In genomic region chr14:94998702-94999101, GRCh38 we compare ENCODE assay signal across 31 cellular contexts.
DNase-seq lines count a peak whose midpoint lies in the region; FAIRE-seq and TF ChIP-seq lines count a peak whose summit lies in the region.
"Had no signal": no experiment of that assay in that cellular context is flagged by ENCODE, and none has a peak within 500 bp of the region (broad histone marks: within the 10 kb centered on the region; RNA-seq: fewer than 3 reads in every experiment).

No MANE protein-coding gene starts in this region.

- H3K4me1 ChIP-seq in small intestine (ENCODE audit: control insufficient read depth in 2 of 2, insufficient read depth in 1 of 2, low read depth in 1 of 2, low read length in 1 of 2): peaks cover 0 to 2% of the 10 kb centered on the region in 2 donors
- no peaks in the 10 kb centered on the region for H3K4me1 ChIP-seq in OCI-LY7 (ENCODE audit: insufficient read depth, low read length, poor library complexity, severe bottlenecking)
- H3K4me1 ChIP-seq: gastrocnemius medialis, left lung, parathyroid adenoma, upper lobe of left lung had no signal

- H3K79me2 ChIP-seq in OCI-LY7 (ENCODE audit: insufficient read depth, low read depth, low read length): no peaks in the 10 kb centered on the region
- H3K79me2 ChIP-seq: parathyroid adenoma had no signal

- POLR2A ChIA-PET in OCI-LY7 (lab: Charles Lee): no interaction called here

- no peak overlapping the region for H3K4me3 ChIP-seq in H7 (ENCODE audit: insufficient read depth, low read depth, low read length)
- no peak overlapping the region for H3K4me3 ChIP-seq in fibroblast of mammary gland (ENCODE audit: control insufficient read depth, low read depth, low read length)
- no peak overlapping the region for H3K4me3 ChIP-seq in small intestine (ENCODE audit: low read depth in 1 of 2, low read length in 2 of 2)
- H3K4me3 ChIP-seq in OCI-LY7 (ENCODE audit: low read depth, low read length, poor library complexity, severe bottlenecking): no peak overlapping the region
- H3K4me3 ChIP-seq: gastrocnemius medialis, left lung, upper lobe of left lung had no signal

- H3K27ac ChIP-seq in small intestine (ENCODE audit: low read depth in 1 of 2, low read length in 1 of 2) (no peak overlapping the region), OCI-LY7 (ENCODE audit: low read depth, low read length, poor library complexity, severe bottlenecking) (no peak overlapping the region)
- H3K27ac ChIP-seq: C4-2B, gastrocnemius medialis, left lung, parathyroid adenoma, upper lobe of left lung had no signal

- DNase-seq in H7: peak; percentile 83
- DNase-seq in NOMO-1 treated with dmso at 0.1 percent for 144 hours (lab: John Stamatoyannopoulos, UW; ENCODE audit: unreplicated experiment): peak; percentile 3
- peak; percentile 5 for DNase-seq in fibroblast of mammary gland (ENCODE audit: low read depth)
- peak; percentile 3 for DNase-seq in small intestine
- no peak for DNase-seq in activated naive CD4-positive, alpha-beta T cell treated with anti-CD3 and anti-CD28 coated beads for 36 hours
- no peak for DNase-seq in activated T-helper 2 cell treated with anti-CD3 and anti-CD28 coated beads, Interferon-gamma antibody, Interleukin-2, Interleukin-4, amounts not matched to agents 10 μg/mL and 5 μg/mL and 100 μg/mL, durations not matched to agents 14 hours and 24 hours and 36 hours (ENCODE audit: low spot score)
- DNase-seq in OCI-LY7 (ENCODE audit: low spot score): no peak
- DNase-seq: activated CD4-positive, alpha-beta T cell treated with anti-CD3 and anti-CD28 coated beads, Interleukin-2, amount 50 U/mL, for 4 hours; activated CD8-positive, alpha-beta memory T cell treated with anti-CD3 and anti-CD28 coated beads, Interleukin-2, amount 10 ng/mL, durations not matched to agents 7 days and 5 days; activated naive CD4-positive, alpha-beta T cell; activated T-cell treated with anti-CD3 and anti-CD28 coated beads, Interleukin-2, amount 50 U/mL, for 48 hours; DND-41; gastrocnemius medialis; GF-D8; islet precursor cell; left lung; mesenchymal stem cell; NCI-H2029 treated with DMSO at 0.1 percent for 48 hours; NCI-H226; retina; SK-N-SH; stimulated activated naive B cell treated with anti-CD40 and anti-IgM and Interleukin-4, amounts not matched to agents 10 μg/mL and 1 μg/mL and 100 μg/mL, for 72 hours had no signal

- FAIRE-seq in small intestine (lab: Jason Lieb, UNC): no peak
- FAIRE-seq: endometrium, H54 had no signal

- H3K9me2 ChIP-seq in OCI-LY7 (ENCODE audit: insufficient read depth, low read length): no peaks in the 10 kb centered on the region
- H3K9me2 ChIP-seq: SK-N-SH had no signal

- H3K9me3 ChIP-seq in small intestine (ENCODE audit: control insufficient read depth, low read depth) (no peaks in the 10 kb centered on the region), OCI-LY7 (ENCODE audit: low read length) (no peaks in the 10 kb centered on the region)
- H3K9me3 ChIP-seq: gastrocnemius medialis, left lung, SK-N-SH, upper lobe of left lung had no signal

- no peaks in the 10 kb centered on the region for H4K20me1 ChIP-seq in OCI-LY7 (ENCODE audit: insufficient read depth, low read length)

- no peaks in the 10 kb centered on the region for H3K9me3 Mint-ChIP-seq in activated naive CD4-positive, alpha-beta T cell treated with anti-CD3 and anti-CD28 coated beads for 36 hours
- no peaks in the 10 kb centered on the region for H3K9me3 Mint-ChIP-seq in activated T-helper 2 cell treated with anti-CD3 and anti-CD28 coated beads, Interferon-gamma antibody, Interleukin-2, Interleukin-4, amounts not matched to agents 10 μg/mL and 5 μg/mL and 100 μg/mL, durations not matched to agents 14 hours and 24 hours and 36 hours
- H3K9me3 Mint-ChIP-seq: central memory CD8-positive, alpha-beta T cell; dendritic cell treated with granulocyte-macrophage colony-stimulating factor and Interleukin-4, amounts not matched to agents 40 ng/mL and 50 ng/mL, for 4 days; neural crest cell; T-helper 1 cell treated with Interleukin-12 subunit alpha and Interleukin-12 subunit beta and Interleukin-4 antibody, amounts not matched to agents 30 μg/mL and 1 μg/mL, for 36 hours had no signal

- H3K4me3 Mint-ChIP-seq in activated naive CD4-positive, alpha-beta T cell treated with anti-CD3 and anti-CD28 coated beads for 36 hours: no peak overlapping the region
- H3K4me3 Mint-ChIP-seq in activated T-helper 2 cell treated with anti-CD3 and anti-CD28 coated beads, Interferon-gamma antibody, Interleukin-2, Interleukin-4, amounts not matched to agents 10 μg/mL and 5 μg/mL and 100 μg/mL, durations not matched to agents 14 hours and 24 hours and 36 hours (ENCODE audit: low read depth): no peak overlapping the region
- H3K4me3 Mint-ChIP-seq: activated CD8-positive, alpha-beta memory T cell treated with anti-CD3 and anti-CD28 coated beads, Interleukin-2, amount 10 ng/mL, durations not matched to agents 7 days and 5 days; central memory CD8-positive, alpha-beta T cell; dendritic cell treated with granulocyte-macrophage colony-stimulating factor and Interleukin-4, amounts not matched to agents 40 ng/mL and 50 ng/mL, for 4 days; neural crest cell; stimulated activated naive B cell treated with anti-CD40 and anti-IgM and Interleukin-4, amounts not matched to agents 10 μg/mL and 1 μg/mL and 100 μg/mL, for 72 hours; T-helper 1 cell treated with Interleukin-12 subunit alpha and Interleukin-12 subunit beta and Interleukin-4 antibody, amounts not matched to agents 30 μg/mL and 1 μg/mL, for 36 hours had no signal

- CTCF ChIA-PET in activated naive CD4-positive, alpha-beta T cell treated with anti-CD3 and anti-CD28 coated beads for 36 hours (lab: Charles Lee): no interaction called here
- CTCF ChIA-PET in OCI-LY7 (lab: Charles Lee; ENCODE audit: unreplicated experiment): interaction anchor here (1.0 kb wide), 1 partner anchor 8 kb away, joined by 3 read pairs; no protein-coding TSS in a partner anchor

- H3K4me1 Mint-ChIP-seq in activated naive CD4-positive, alpha-beta T cell treated with anti-CD3 and anti-CD28 coated beads for 36 hours (ENCODE audit: low read depth): no peaks in the 10 kb centered on the region
- no peaks in the 10 kb centered on the region for H3K4me1 Mint-ChIP-seq in activated T-helper 2 cell treated with anti-CD3 and anti-CD28 coated beads, Interferon-gamma antibody, Interleukin-2, Interleukin-4, amounts not matched to agents 10 μg/mL and 5 μg/mL and 100 μg/mL, durations not matched to agents 14 hours and 24 hours and 36 hours (ENCODE audit: low read depth)
- H3K4me1 Mint-ChIP-seq: activated CD8-positive, alpha-beta memory T cell treated with anti-CD3 and anti-CD28 coated beads, Interleukin-2, amount 10 ng/mL, durations not matched to agents 7 days and 5 days; central memory CD8-positive, alpha-beta T cell; neural crest cell had no signal

- H3K27me3 ChIP-seq in H7 (ENCODE audit: control insufficient read depth, insufficient read depth, low read length): no peaks in the 10 kb centered on the region; the same call in 1 of the 2 replicates
- H3K27me3 ChIP-seq in small intestine (ENCODE audit: control insufficient read depth in 2 of 2, insufficient read depth in 2 of 2, low read length in 2 of 2): no peaks in the 10 kb centered on the region
- H3K27me3 ChIP-seq: gastrocnemius medialis, upper lobe of left lung had no signal

- TF ChIP-seq CTCF in fibroblast of mammary gland (conservative IDR thresholded peaks at IDR 0.05; ENCODE audit: control insufficient read depth, insufficient read depth, low read depth, low read length) (no peak), OCI-LY7 (conservative IDR thresholded peaks at IDR 0.05; ENCODE audit: low read length) (no peak)

- peaks cover 29% of the 10 kb centered on the region for H3K27me3 Mint-ChIP-seq in activated naive CD4-positive, alpha-beta T cell treated with anti-CD3 and anti-CD28 coated beads for 36 hours (ENCODE audit: low read depth)
- H3K27me3 Mint-ChIP-seq in activated T-helper 2 cell treated with anti-CD3 and anti-CD28 coated beads, Interferon-gamma antibody, Interleukin-2, Interleukin-4, amounts not matched to agents 10 μg/mL and 5 μg/mL and 100 μg/mL, durations not matched to agents 14 hours and 24 hours and 36 hours (ENCODE audit: low read depth): peaks cover 12% of the 10 kb centered on the region

- H3K4me2 ChIP-seq in OCI-LY7 (ENCODE audit: low read length): no peak overlapping the region
- H3K4me2 ChIP-seq: SK-N-SH had no signal

- H2AFZ ChIP-seq in OCI-LY7 (ENCODE audit: low read length): no peak overlapping the region
- H2AFZ ChIP-seq: parathyroid adenoma had no signal

- no TSS peak for BruUV-seq in OCI-LY7 (replicated peaks; lab: Mats Ljungman, UMichigan)

- H3K36me3 Mint-ChIP-seq in activated naive CD4-positive, alpha-beta T cell treated with anti-CD3 and anti-CD28 coated beads for 36 hours (ENCODE audit: low read depth): no peaks in the 10 kb centered on the region
- no peaks in the 10 kb centered on the region for H3K36me3 Mint-ChIP-seq in activated T-helper 2 cell treated with anti-CD3 and anti-CD28 coated beads, Interferon-gamma antibody, Interleukin-2, Interleukin-4, amounts not matched to agents 10 μg/mL and 5 μg/mL and 100 μg/mL, durations not matched to agents 14 hours and 24 hours and 36 hours (ENCODE audit: low read depth)
- H3K36me3 Mint-ChIP-seq: activated CD8-positive, alpha-beta memory T cell treated with anti-CD3 and anti-CD28 coated beads, Interleukin-2, amount 10 ng/mL, durations not matched to agents 7 days and 5 days; stimulated activated naive B cell treated with anti-CD40 and anti-IgM and Interleukin-4, amounts not matched to agents 10 μg/mL and 1 μg/mL and 100 μg/mL, for 72 hours had no signal

- H3K36me3 ChIP-seq in H7 (replicated peaks; ENCODE audit: control insufficient read depth, insufficient read depth, low read length) (no peaks in the 10 kb centered on the region), small intestine (ENCODE audit: control insufficient read depth in 2 of 2, insufficient read depth in 2 of 2, low read length in 2 of 2) (no peaks in the 10 kb centered on the region), OCI-LY7 (ENCODE audit: insufficient read depth, low read length) (no peaks in the 10 kb centered on the region)
- H3K36me3 ChIP-seq: gastrocnemius medialis, left lung, upper lobe of left lung had no signal

- intact Hi-C loops in activated naive CD4-positive, alpha-beta T cell treated with anti-CD3 and anti-CD28 coated beads for 36 hours (cut with micrococcal nuclease): no loop called here
- intact Hi-C loops in activated T-helper 2 cell treated with anti-CD3 and anti-CD28 coated beads, Interferon-gamma antibody, Interleukin-2, Interleukin-4, amounts not matched to agents 10 μg/mL and 5 μg/mL and 100 μg/mL, durations not matched to agents 14 hours and 24 hours and 36 hours (cut with micrococcal nuclease): no loop called here
- intact Hi-C loops in OCI-LY7 (cut with micrococcal nuclease; ENCODE audit: unreplicated experiment): no loop called here

- H3K27ac Mint-ChIP-seq in activated naive CD4-positive, alpha-beta T cell treated with anti-CD3 and anti-CD28 coated beads for 36 hours: no peak overlapping the region
- no peak overlapping the region for H3K27ac Mint-ChIP-seq in activated T-helper 2 cell treated with anti-CD3 and anti-CD28 coated beads, Interferon-gamma antibody, Interleukin-2, Interleukin-4, amounts not matched to agents 10 μg/mL and 5 μg/mL and 100 μg/mL, durations not matched to agents 14 hours and 24 hours and 36 hours
- H3K27ac Mint-ChIP-seq: activated CD8-positive, alpha-beta memory T cell treated with anti-CD3 and anti-CD28 coated beads, Interleukin-2, amount 10 ng/mL, durations not matched to agents 7 days and 5 days; dendritic cell treated with granulocyte-macrophage colony-stimulating factor and Interleukin-4, amounts not matched to agents 40 ng/mL and 50 ng/mL, for 4 days; stimulated activated naive B cell treated with anti-CD40 and anti-IgM and Interleukin-4, amounts not matched to agents 10 μg/mL and 1 μg/mL and 100 μg/mL, for 72 hours; T-helper 1 cell treated with Interleukin-12 subunit alpha and Interleukin-12 subunit beta and Interleukin-4 antibody, amounts not matched to agents 30 μg/mL and 1 μg/mL, for 36 hours had no signal

- WGBS in small intestine, 3 donors: 11 to 26% (median 20%) methylated on average over 10 of the region's 10 CpGs

Comparison
In these comparisons a context has a peak if more than half of its experiments do, and no peak if none do; other contexts are left out.
1. DNase-seq: peak in H7 (single experiment), NOMO-1 treated with dmso at 0.1 percent for 144 hours (single experiment), fibroblast of mammary gland (single experiment) and small intestine (single experiment); none in activated naive CD4-positive, alpha-beta T cell treated with anti-CD3 and anti-CD28 coated beads for 36 hours (single experiment), activated T-helper 2 cell treated with anti-CD3 and anti-CD28 coated beads, Interferon-gamma antibody, Interleukin-2, Interleukin-4, amounts not matched to agents 10 μg/mL and 5 μg/mL and 100 μg/mL, durations not matched to agents 14 hours and 24 hours and 36 hours (single experiment) and OCI-LY7 (single experiment).